11 cellular contexts compared by ENCODE assay signal in the genomic region with DNA sequence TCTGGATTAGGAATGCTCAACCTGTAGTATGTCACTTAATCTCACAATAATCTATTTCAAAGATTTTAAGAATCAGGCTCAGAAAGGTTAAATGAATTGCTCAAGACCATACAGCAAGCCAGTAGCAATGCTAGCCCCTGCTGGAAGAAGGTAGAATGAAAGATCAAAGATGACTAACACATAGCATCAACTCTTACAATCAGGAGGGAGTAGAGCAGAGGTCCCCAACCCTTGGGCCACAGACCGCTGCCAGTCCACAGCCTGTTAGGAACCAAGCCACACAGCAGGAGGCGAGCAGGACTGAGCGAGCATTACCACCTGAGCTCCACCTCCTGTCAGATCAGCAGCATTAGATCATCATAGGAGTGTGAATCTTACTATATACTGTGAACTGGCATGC. TPM values are rescaled to one million over a fixed set of nuclear protein-coding genes. Genes with fewer than 3 reads are reported as not detected.
DNase-seq lines count a peak whose midpoint lies in the region; ATAC-seq, FAIRE-seq and TF ChIP-seq lines count a peak whose summit lies in the region.
"Had no signal": no experiment of that assay in that cellular context is flagged by ENCODE, and none has a peak within 500 bp of the region (broad histone marks: within the 10 kb centered on the region; RNA-seq: fewer than 3 reads in every experiment).

No MANE protein-coding gene starts in this region.

- H3K4me2 ChIP-seq in A549 (no peak overlapping the region), hepatocyte (no peak overlapping the region)

- H3K27me3 ChIP-seq in RWPE2 (ENCODE audit: insufficient read depth, poor library complexity, severe bottlenecking) (no peaks in the 10 kb centered on the region), hepatocyte (no peaks in the 10 kb centered on the region)

- peak; percentile 80 to 91 for ATAC-seq in A549
- peak; percentile 89 for ATAC-seq in RWPE2 (ENCODE audit: low read depth)
- no peak for ATAC-seq in HG03520 (IDR thresholded peaks at IDR 0.05; ENCODE audit: unreplicated experiment)
- no peak for ATAC-seq in GM19023 (IDR thresholded peaks at IDR 0.05; ENCODE audit: unreplicated experiment)

- TF ChIP-seq POLR2A in A549 (IDR thresholded peaks at IDR 0.05; ENCODE audit: low read length) = no peak

- FAIRE-seq in A549 (lab: Jason Lieb, UNC) = no peak

- H4K20me1 ChIP-seq in hepatocyte (ENCODE audit: insufficient read depth, poor library complexity, severe bottlenecking) = no peaks in the 10 kb centered on the region

- no peaks in the 10 kb centered on the region for H3K36me3 ChIP-seq in RWPE2 (ENCODE audit: low read depth)
- no peaks in the 10 kb centered on the region for H3K36me3 ChIP-seq in hepatocyte (replicated peaks; ENCODE audit: insufficient read depth, low read depth)

- TF ChIP-seq CTCF in A549 (IDR thresholded peaks at IDR 0.05) = peak; percentile 16; the same call in 1 of the 3 replicates
- peak; percentile 43; the same call in 1 of the 2 replicates for TF ChIP-seq CTCF in GM12874 (IDR thresholded peaks at IDR 0.05; ENCODE audit: insufficient read depth, low read depth, low read length)
- TF ChIP-seq CTCF in RWPE2 (IDR thresholded peaks at IDR 0.05; ENCODE audit: poor library complexity, severe bottlenecking) = peak; percentile 58
- peak; percentile 32 for TF ChIP-seq CTCF in hepatocyte (IDR thresholded peaks at IDR 0.05; ENCODE audit: poor library complexity)

- no peaks in the 10 kb centered on the region for H3K9me3 ChIP-seq in A549
- H3K9me3 ChIP-seq in RWPE2 (ENCODE audit: severe bottlenecking) = no peaks in the 10 kb centered on the region
- H3K9me3 ChIP-seq in hepatocyte (ENCODE audit: low read depth) = no peaks in the 10 kb centered on the region

- no peak for TF ChIP-seq EP300 in A549 (IDR thresholded peaks at IDR 0.05)

- POLR2A ChIA-PET in A549 (lab: Yijun Ruan, JAX) = no interaction called here

- H3K9me3 Mint-ChIP-seq in activated naive CD4-positive, alpha-beta T cell treated with anti-CD3 and anti-CD28 coated beads, Interleukin-2, amount 10 ng/mL, durations not matched to agents 7 days and 5 days = no peaks in the 10 kb centered on the region
- H3K9me3 Mint-ChIP-seq: neural crest cell had no signal

- peaks cover 13% of the 10 kb centered on the region for H3K27me3 Mint-ChIP-seq in activated naive CD4-positive, alpha-beta T cell treated with anti-CD3 and anti-CD28 coated beads, Interleukin-2, amount 10 ng/mL, durations not matched to agents 7 days and 5 days

- no peak overlapping the region for H2AFZ ChIP-seq in hepatocyte

- peak in 1 of 2 experiments; percentile 28 for DNase-seq in A549 (ENCODE audit: low read depth in 1 of 2, low spot score in 1 of 2)
- DNase-seq in RWPE2 (ENCODE audit: low spot score) = no peak
- peak; percentile 32 for DNase-seq in hepatocyte (ENCODE audit: low spot score)
- no peak for DNase-seq in dermis blood vessel endothelial cell
- no peak for DNase-seq in activated naive CD4-positive, alpha-beta T cell treated with anti-CD3 and anti-CD28 coated beads, Interleukin-2, amount 10 ng/mL, durations not matched to agents 7 days and 5 days
- DNase-seq: activated T-cell treated with anti-CD3 and anti-CD28 coated beads, Interleukin-2, amount 50 U/mL, for 48 hours; SHP77 treated with DMSO at 0.1 percent for 48 hours had no signal

- 19% methylated on average over 3 of the region's 3 CpGs for WGBS in A549 (ENCODE audit: missing lambda C conversion rate)
- 61% methylated on average over 3 of the region's 3 CpGs for WGBS in hepatocyte (ENCODE audit: low lambda C conversion rate, missing lambda C conversion rate)

- no peaks in the 10 kb centered on the region for H3K36me3 Mint-ChIP-seq in activated naive CD4-positive, alpha-beta T cell treated with anti-CD3 and anti-CD28 coated beads, Interleukin-2, amount 10 ng/mL, durations not matched to agents 7 days and 5 days

- H3K4me3 ChIP-seq in A549 (no peak overlapping the region), RWPE2 (ENCODE audit: severe bottlenecking) (no peak overlapping the region), hepatocyte (no peak overlapping the region)

- H3K4me1 ChIP-seq in A549 = no peaks in the 10 kb centered on the region
- H3K4me1 ChIP-seq in RWPE2 (ENCODE audit: insufficient read depth, poor library complexity, severe bottlenecking) = no peaks in the 10 kb centered on the region
- peaks cover 6% of the 10 kb centered on the region for H3K4me1 ChIP-seq in hepatocyte (ENCODE audit: insufficient read depth)

- no peaks in the 10 kb centered on the region for H3K79me2 ChIP-seq in hepatocyte

- TF ChIP-seq RAD21 in A549 (conservative IDR thresholded peaks at IDR 0.05 in 1 of 2, IDR thresholded peaks at IDR 0.05 in 1 of 2) = peak in 1 of 2 experiments; percentile 10; a peak in 1 of 5 replicates

- H3K27ac ChIP-seq in A549 (no peak overlapping the region), RWPE2 (ENCODE audit: poor library complexity, severe bottlenecking) (no peak overlapping the region), hepatocyte (no peak overlapping the region)

- H3K9me2 ChIP-seq in hepatocyte (replicated peaks; ENCODE audit: insufficient read depth) = no peaks in the 10 kb centered on the region

- H3K4me3 Mint-ChIP-seq in activated naive CD4-positive, alpha-beta T cell treated with anti-CD3 and anti-CD28 coated beads, Interleukin-2, amount 10 ng/mL, durations not matched to agents 7 days and 5 days = no peak overlapping the region
- H3K4me3 Mint-ChIP-seq: neural crest cell had no signal

- no peak overlapping the region for H3K27ac Mint-ChIP-seq in activated naive CD4-positive, alpha-beta T cell treated with anti-CD3 and anti-CD28 coated beads, Interleukin-2, amount 10 ng/mL, durations not matched to agents 7 days and 5 days

- CTCF ChIA-PET in A549 (lab: Yijun Ruan, JAX) = interaction anchor here (1.3 kb wide), 1 partner anchor 30 kb away, joined by 3 read pairs; no protein-coding TSS in a partner anchor
- CTCF ChIA-PET in activated naive CD4-positive, alpha-beta T cell treated with anti-CD3 and anti-CD28 coated beads, Interleukin-2, amount 10 ng/mL, durations not matched to agents 7 days and 5 days (lab: Charles Lee) = interaction anchor here (0.8 to 2.3 kb wide), 2 partner anchors 189 to 241 kb away, joined by 3 to 10 read pairs; no protein-coding TSS in a partner anchor

- H3K4me1 Mint-ChIP-seq in activated naive CD4-positive, alpha-beta T cell treated with anti-CD3 and anti-CD28 coated beads, Interleukin-2, amount 10 ng/mL, durations not matched to agents 7 days and 5 days = no peaks in the 10 kb centered on the region

TF ChIP-seq in A549, 52 proteins besides CTCF, POLR2A, EP300 and RAD21:
- TF ChIP-seq CBX8 (IDR thresholded peaks at IDR 0.05) (no peak), POLR2AphosphoS2 (conservative IDR thresholded peaks at IDR 0.05; ENCODE audit: low read length) (no peak), EHMT2 (IDR thresholded peaks at IDR 0.05; ENCODE audit: low read depth) (no peak), HDAC2 (IDR thresholded peaks at IDR 0.05) (no peak)

RNA-seq across cellular contexts. Expression of a gene that starts 15.5 kb away (rescaled TPM):
- polyA plus RNA-seq in A549 (2011; rRNA removed) = 6.5 and 8.5 TPM in 2 replicates
- polyA plus RNA-seq in A549 (2012; cell fraction: cytosol; rRNA removed) = 3.3 and 3.5 TPM in 2 replicates
- 1.9 and 2.7 TPM in 2 replicates for polyA plus RNA-seq in A549 (2012; cell fraction: nucleus; rRNA removed)
- polyA plus RNA-seq in A549 (2017; fragmentation: RNase III; extraction: RNeasy Plus Mini Kit Qiagen cat#74134 plus additional on column Dnase treatment) = 3.4 to 4.0 TPM (median 3.7 TPM) in 3 replicates
- 5.6 and 9.2 TPM in 2 replicates for polyA minus RNA-seq in A549 (2011; rRNA and poly(A)+ RNA removed)
- total RNA-seq in hepatocyte = 231 and 268 TPM in 2 replicates
- 64.3 and 87.6 TPM in 2 replicates for polyA plus RNA-seq in hepatocyte
- total RNA-seq in dermis blood vessel endothelial cell = 0.23 and 0.34 TPM in 2 replicates

Comparison
In these comparisons a context has a peak if more than half of its experiments do, and no peak if none do; other contexts are left out.
1. ATAC-seq: peak in A549 (2 of 2) and RWPE2 (single experiment); none in HG03520 (single experiment) and GM19023 (single experiment).
2. RNA of a gene that starts 15.5 kb away (total RNA-seq): 231 to 268 TPM in hepatocyte; 0.23 to 0.34 TPM in dermis blood vessel endothelial cell; every median in the first group is over 100 times any median in the second.
3. Peak in every context shown above with its lines, with median percentiles within 50 percentile points of each other: CTCF ChIP-seq.